Comparison of ENCODE assay signal across 1 cellular context in genomic region chr12:55818140-55818728, GRCh38.
TF ChIP-seq lines count a peak whose summit lies in the region.

No MANE protein-coding gene starts in this region.

TF ChIP-seq in HepG2, 621 proteins besides CTCF, POLR2A, EP300 and RAD21 (continues in another document):
- TF ChIP-seq, protein P1, sequence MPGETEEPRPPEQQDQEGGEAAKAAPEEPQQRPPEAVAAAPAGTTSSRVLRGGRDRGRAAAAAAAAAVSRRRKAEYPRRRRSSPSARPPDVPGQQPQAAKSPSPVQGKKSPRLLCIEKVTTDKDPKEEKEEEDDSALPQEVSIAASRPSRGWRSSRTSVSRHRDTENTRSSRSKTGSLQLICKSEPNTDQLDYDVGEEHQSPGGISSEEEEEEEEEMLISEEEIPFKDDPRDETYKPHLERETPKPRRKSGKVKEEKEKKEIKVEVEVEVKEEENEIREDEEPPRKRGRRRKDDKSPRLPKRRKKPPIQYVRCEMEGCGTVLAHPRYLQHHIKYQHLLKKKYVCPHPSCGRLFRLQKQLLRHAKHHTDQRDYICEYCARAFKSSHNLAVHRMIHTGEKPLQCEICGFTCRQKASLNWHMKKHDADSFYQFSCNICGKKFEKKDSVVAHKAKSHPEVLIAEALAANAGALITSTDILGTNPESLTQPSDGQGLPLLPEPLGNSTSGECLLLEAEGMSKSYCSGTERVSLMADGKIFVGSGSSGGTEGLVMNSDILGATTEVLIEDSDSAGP (CRISPR knock-in tag; IDR thresholded peaks at IDR 0.05; ENCODE audit: borderline replicate concordance): peak; percentile 43; the same call in 1 of the 2 replicates
- TF ChIP-seq ZNF543 (CRISPR knock-in tag; IDR thresholded peaks at IDR 0.05) (0 out of 2 replicates have a peak, but pooled peaks have one; percentile 50), ZFP82 (CRISPR knock-in tag; IDR thresholded peaks at IDR 0.05; ENCODE audit: borderline replicate concordance) (peak; percentile 72; the same call in 1 of the 2 replicates), ZSCAN21 (CRISPR knock-in tag; IDR thresholded peaks at IDR 0.05; ENCODE audit: borderline replicate concordance) (no peak), HDAC1 (CRISPR knock-in tag; IDR thresholded peaks at IDR 0.05) (peak; percentile 11), MXD1 (CRISPR knock-in tag; IDR thresholded peaks at IDR 0.05) (0 out of 2 replicates have a peak, but pooled peaks have one; percentile 19), PITX1 (CRISPR knock-in tag; IDR thresholded peaks at IDR 0.05) (peak; percentile 20; the same call in 1 of the 2 replicates), SAFB2 (CRISPR knock-in tag; IDR thresholded peaks at IDR 0.05; ENCODE audit: borderline replicate concordance, low read depth) (0 out of 2 replicates have a peak, but pooled peaks have one; percentile 23), POLR2AphosphoS5 (IDR thresholded peaks at IDR 0.05; ENCODE audit: low read depth, low read length) (peak; percentile 12; the same call in 1 of the 2 replicates), CBX2 (IDR thresholded peaks at IDR 0.05; ENCODE audit: low read depth, low read length) (no peak), CBX2 (CRISPR knock-in tag; IDR thresholded peaks at IDR 0.05; ENCODE audit: low read depth) (no peak), ZGPAT (CRISPR knock-in tag; IDR thresholded peaks at IDR 0.05) (no peak), RBM22 (optimal IDR thresholded peaks at IDR 0.05; ENCODE audit: low read length) (peak; percentile 80), NONO (IDR thresholded peaks at IDR 0.05) (no peak), NONO (CRISPR knock-in tag; conservative IDR thresholded peaks at IDR 0.05) (0 out of 2 replicates have a peak, but pooled peaks have one; percentile 27), ZEB1 (IDR thresholded peaks at IDR 0.05; ENCODE audit: insufficient replicate concordance, low read depth) (peak; percentile 4), ZNF225 (CRISPR knock-in tag; IDR thresholded peaks at IDR 0.05) (no peak), TCF12 (IDR thresholded peaks at IDR 0.05) (no peak), TCF12 (CRISPR knock-in tag; IDR thresholded peaks at IDR 0.05) (no peak), PRMT3 (CRISPR knock-in tag; IDR thresholded peaks at IDR 0.05; ENCODE audit: borderline replicate concordance, low read depth) (0 out of 2 replicates have a peak, but pooled peaks have one; percentile 39), ARID2 (CRISPR knock-in tag; IDR thresholded peaks at IDR 0.05; ENCODE audit: borderline replicate concordance) (0 out of 2 replicates have a peak, but pooled peaks have one; percentile 6), PCBP1 (IDR thresholded peaks at IDR 0.05; ENCODE audit: borderline replicate concordance, low read depth, low read length) (0 out of 2 replicates have a peak, but pooled peaks have one; percentile 4), ZNF343 (CRISPR knock-in tag; IDR thresholded peaks at IDR 0.05) (0 out of 2 replicates have a peak, but pooled peaks have one; percentile 40), ZNF567 (CRISPR knock-in tag; IDR thresholded peaks at IDR 0.05; ENCODE audit: borderline replicate concordance) (no peak), MED8 (CRISPR knock-in tag; IDR thresholded peaks at IDR 0.05; ENCODE audit: insufficient replicate concordance) (peak; percentile 29), ZFP90 (CRISPR knock-in tag; IDR thresholded peaks at IDR 0.05; ENCODE audit: borderline replicate concordance) (0 out of 2 replicates have a peak, but pooled peaks have one; percentile 4), BORCS8-MEF2B (CRISPR knock-in tag; IDR thresholded peaks at IDR 0.05) (0 out of 2 replicates have a peak, but pooled peaks have one; percentile 29), SP2 (CRISPR knock-in tag; IDR thresholded peaks at IDR 0.05) (peak; percentile 25; the same call in 1 of the 2 replicates), RFX3 (CRISPR knock-in tag; IDR thresholded peaks at IDR 0.05) (0 out of 2 replicates have a peak, but pooled peaks have one; percentile 3), MTA3 (CRISPR knock-in tag; IDR thresholded peaks at IDR 0.05) (no peak), ZNF431 (CRISPR knock-in tag; IDR thresholded peaks at IDR 0.05; ENCODE audit: borderline replicate concordance, low read depth) (0 out of 2 replicates have a peak, but pooled peaks have one; percentile 7), ZKSCAN8 (CRISPR knock-in tag; IDR thresholded peaks at IDR 0.05; ENCODE audit: borderline replicate concordance) (no peak), CENPX (CRISPR knock-in tag; IDR thresholded peaks at IDR 0.05) (no peak), ZNF33A (CRISPR knock-in tag; IDR thresholded peaks at IDR 0.05; ENCODE audit: borderline replicate concordance) (peak; percentile 20; the same call in 1 of the 2 replicates), EEA1 (CRISPR knock-in tag; IDR thresholded peaks at IDR 0.05; ENCODE audit: borderline replicate concordance) (peak; percentile 66; the same call in 1 of the 2 replicates), PHF21A (CRISPR knock-in tag; IDR thresholded peaks at IDR 0.05) (peak; percentile 14; the same call in 1 of the 2 replicates), ZNF670 (CRISPR knock-in tag; IDR thresholded peaks at IDR 0.05; ENCODE audit: borderline replicate concordance) (peak; percentile 74; the same call in 1 of the 2 replicates), ZKSCAN5 (CRISPR knock-in tag; IDR thresholded peaks at IDR 0.05) (0 out of 2 replicates have a peak, but pooled peaks have one; percentile 31), ZBTB7B (CRISPR knock-in tag; IDR thresholded peaks at IDR 0.05) (0 out of 2 replicates have a peak, but pooled peaks have one; percentile 12), GABPA (IDR thresholded peaks at IDR 0.05; ENCODE audit: low read depth, low read length) (no peak), GABPA (CRISPR knock-in tag; IDR thresholded peaks at IDR 0.05; ENCODE audit: low read depth) (peak; percentile 10; the same call in 1 of the 2 replicates), PAF1 (CRISPR knock-in tag; IDR thresholded peaks at IDR 0.05) (0 out of 2 replicates have a peak, but pooled peaks have one; percentile 30), HMG20B (CRISPR knock-in tag; conservative IDR thresholded peaks at IDR 0.05) (no peak), ZNF687 (CRISPR knock-in tag; IDR thresholded peaks at IDR 0.05) (peak; percentile 10; the same call in 1 of the 2 replicates), ZMYM4 (CRISPR knock-in tag; IDR thresholded peaks at IDR 0.05) (no peak), ATRX (CRISPR knock-in tag; IDR thresholded peaks at IDR 0.05; ENCODE audit: borderline replicate concordance) (no peak)
- TF ChIP-seq, protein P2, sequence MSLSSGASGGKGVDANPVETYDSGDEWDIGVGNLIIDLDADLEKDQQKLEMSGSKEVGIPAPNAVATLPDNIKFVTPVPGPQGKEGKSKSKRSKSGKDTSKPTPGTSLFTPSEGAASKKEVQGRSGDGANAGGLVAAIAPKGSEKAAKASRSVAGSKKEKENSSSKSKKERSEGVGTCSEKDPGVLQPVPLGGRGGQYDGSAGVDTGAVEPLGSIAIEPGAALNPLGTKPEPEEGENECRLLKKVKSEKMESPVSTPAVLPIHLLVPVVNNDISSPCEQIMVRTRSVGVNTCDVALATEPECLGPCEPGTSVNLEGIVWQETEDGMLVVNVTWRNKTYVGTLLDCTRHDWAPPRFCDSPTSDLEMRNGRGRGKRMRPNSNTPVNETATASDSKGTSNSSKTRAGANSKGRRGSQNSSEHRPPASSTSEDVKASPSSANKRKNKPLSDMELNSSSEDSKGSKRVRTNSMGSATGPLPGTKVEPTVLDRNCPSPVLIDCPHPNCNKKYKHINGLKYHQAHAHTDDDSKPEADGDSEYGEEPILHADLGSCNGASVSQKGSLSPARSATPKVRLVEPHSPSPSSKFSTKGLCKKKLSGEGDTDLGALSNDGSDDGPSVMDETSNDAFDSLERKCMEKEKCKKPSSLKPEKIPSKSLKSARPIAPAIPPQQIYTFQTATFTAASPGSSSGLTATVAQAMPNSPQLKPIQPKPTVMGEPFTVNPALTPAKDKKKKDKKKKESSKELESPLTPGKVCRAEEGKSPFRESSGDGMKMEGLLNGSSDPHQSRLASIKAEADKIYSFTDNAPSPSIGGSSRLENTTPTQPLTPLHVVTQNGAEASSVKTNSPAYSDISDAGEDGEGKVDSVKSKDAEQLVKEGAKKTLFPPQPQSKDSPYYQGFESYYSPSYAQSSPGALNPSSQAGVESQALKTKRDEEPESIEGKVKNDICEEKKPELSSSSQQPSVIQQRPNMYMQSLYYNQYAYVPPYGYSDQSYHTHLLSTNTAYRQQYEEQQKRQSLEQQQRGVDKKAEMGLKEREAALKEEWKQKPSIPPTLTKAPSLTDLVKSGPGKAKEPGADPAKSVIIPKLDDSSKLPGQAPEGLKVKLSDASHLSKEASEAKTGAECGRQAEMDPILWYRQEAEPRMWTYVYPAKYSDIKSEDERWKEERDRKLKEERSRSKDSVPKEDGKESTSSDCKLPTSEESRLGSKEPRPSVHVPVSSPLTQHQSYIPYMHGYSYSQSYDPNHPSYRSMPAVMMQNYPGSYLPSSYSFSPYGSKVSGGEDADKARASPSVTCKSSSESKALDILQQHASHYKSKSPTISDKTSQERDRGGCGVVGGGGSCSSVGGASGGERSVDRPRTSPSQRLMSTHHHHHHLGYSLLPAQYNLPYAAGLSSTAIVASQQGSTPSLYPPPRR (CRISPR knock-in tag; IDR thresholded peaks at IDR 0.05; ENCODE audit: borderline replicate concordance): peak; percentile 13; the same call in 1 of the 2 replicates
- TF ChIP-seq, protein P3, sequence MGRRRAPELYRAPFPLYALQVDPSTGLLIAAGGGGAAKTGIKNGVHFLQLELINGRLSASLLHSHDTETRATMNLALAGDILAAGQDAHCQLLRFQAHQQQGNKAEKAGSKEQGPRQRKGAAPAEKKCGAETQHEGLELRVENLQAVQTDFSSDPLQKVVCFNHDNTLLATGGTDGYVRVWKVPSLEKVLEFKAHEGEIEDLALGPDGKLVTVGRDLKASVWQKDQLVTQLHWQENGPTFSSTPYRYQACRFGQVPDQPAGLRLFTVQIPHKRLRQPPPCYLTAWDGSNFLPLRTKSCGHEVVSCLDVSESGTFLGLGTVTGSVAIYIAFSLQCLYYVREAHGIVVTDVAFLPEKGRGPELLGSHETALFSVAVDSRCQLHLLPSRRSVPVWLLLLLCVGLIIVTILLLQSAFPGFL (CRISPR knock-in tag; IDR thresholded peaks at IDR 0.05): no peak
- TF ChIP-seq, protein P4, sequence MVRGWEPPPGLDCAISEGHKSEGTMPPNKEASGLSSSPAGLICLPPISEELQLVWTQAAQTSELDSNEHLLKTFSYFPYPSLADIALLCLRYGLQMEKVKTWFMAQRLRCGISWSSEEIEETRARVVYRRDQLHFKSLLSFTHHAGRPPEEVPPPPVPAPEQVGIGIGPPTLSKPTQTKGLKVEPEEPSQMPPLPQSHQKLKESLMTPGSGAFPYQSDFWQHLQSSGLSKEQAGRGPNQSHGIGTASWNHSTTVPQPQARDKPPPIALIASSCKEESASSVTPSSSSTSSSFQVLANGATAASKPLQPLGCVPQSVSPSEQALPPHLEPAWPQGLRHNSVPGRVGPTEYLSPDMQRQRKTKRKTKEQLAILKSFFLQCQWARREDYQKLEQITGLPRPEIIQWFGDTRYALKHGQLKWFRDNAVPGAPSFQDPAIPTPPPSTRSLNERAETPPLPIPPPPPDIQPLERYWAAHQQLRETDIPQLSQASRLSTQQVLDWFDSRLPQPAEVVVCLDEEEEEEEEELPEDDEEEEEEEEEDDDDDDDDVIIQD (CRISPR knock-in tag; IDR thresholded peaks at IDR 0.05; ENCODE audit: low read depth): no peak
- TF ChIP-seq, protein P5, sequence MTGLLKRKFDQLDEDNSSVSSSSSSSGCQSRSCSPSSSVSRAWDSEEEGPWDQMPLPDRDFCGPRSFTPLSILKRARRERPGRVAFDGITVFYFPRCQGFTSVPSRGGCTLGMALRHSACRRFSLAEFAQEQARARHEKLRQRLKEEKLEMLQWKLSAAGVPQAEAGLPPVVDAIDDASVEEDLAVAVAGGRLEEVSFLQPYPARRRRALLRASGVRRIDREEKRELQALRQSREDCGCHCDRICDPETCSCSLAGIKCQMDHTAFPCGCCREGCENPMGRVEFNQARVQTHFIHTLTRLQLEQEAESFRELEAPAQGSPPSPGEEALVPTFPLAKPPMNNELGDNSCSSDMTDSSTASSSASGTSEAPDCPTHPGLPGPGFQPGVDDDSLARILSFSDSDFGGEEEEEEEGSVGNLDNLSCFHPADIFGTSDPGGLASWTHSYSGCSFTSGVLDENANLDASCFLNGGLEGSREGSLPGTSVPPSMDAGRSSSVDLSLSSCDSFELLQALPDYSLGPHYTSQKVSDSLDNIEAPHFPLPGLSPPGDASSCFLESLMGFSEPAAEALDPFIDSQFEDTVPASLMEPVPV (CRISPR knock-in tag; IDR thresholded peaks at IDR 0.05): peak; percentile 58; the same call in 1 of the 2 replicates
